ENCODE assay signal across 11 cellular contexts in genomic region chr15:89577776-89578115, GRCh38. TPM values are rescaled to one million over a fixed set of nuclear protein-coding genes. Genes with fewer than 3 reads are reported as not detected.
A peak's percentile ranks its signal among the peaks of the same experiment; 100 is the strongest.
DNase-seq lines count a peak whose midpoint lies in the region; FAIRE-seq lines count a peak whose summit lies in the region.
"Had no signal": no experiment of that assay in that cellular context is flagged by ENCODE, and none has a peak within 500 bp of the region (broad histone marks: within the 10 kb centered on the region; RNA-seq: fewer than 3 reads in every experiment).

No MANE protein-coding gene starts in this region.

- in situ Hi-C loops in HAP-1 (cut with MboI; ENCODE audit: low sequenced_read_pairs) = no loop called here

- peaks cover 62% of the 10 kb centered on the region for H4K20me1 ChIP-seq in BLaER1

- H3K4me1 ChIP-seq in BLaER1 (peaks cover 46% of the 10 kb centered on the region), HAP-1 (peaks cover 5% of the 10 kb centered on the region), iPS-20b (ENCODE audit: insufficient read depth, low read length) (peaks cover 3% of the 10 kb centered on the region; the same call in 1 of the 2 replicates), small intestine (ENCODE audit: control insufficient read depth in 2 of 2, insufficient read depth in 1 of 2, low read depth in 1 of 2, low read length in 1 of 2) (no peaks in the 10 kb centered on the region)

- peak overlapping the region; percentile 4 for H3K27ac Mint-ChIP-seq in activated T-helper 1 cell treated with anti-CD3 and anti-CD28 coated beads, Interleukin-12 subunit alpha, Interleukin-12 subunit beta, Interleukin-2, Interleukin-4 antibody, amounts not matched to agents 30 ng/mL and 10 ng/mL and 1 ng/mL, durations not matched to agents 14 hours and 24 hours and 36 hours
- H3K27ac Mint-ChIP-seq: memory B cell had no signal

- H3K36me3 ChIP-seq in BLaER1 = peaks cover 43% of the 10 kb centered on the region
- peaks cover 45% of the 10 kb centered on the region for H3K36me3 ChIP-seq in HAP-1 (replicated peaks)
- H3K36me3 ChIP-seq in iPS-20b (ENCODE audit: insufficient read depth, low read depth, low read length) = peaks cover 37% of the 10 kb centered on the region
- no peaks in the 10 kb centered on the region for H3K36me3 ChIP-seq in small intestine (ENCODE audit: control insufficient read depth in 2 of 2, insufficient read depth in 2 of 2, low read length in 2 of 2)
- H3K36me3 ChIP-seq: ascending aorta had no signal

- H3K9ac ChIP-seq in BLaER1 (peak overlapping the region; percentile 93), iPS-20b (ENCODE audit: low read depth, low read length) (peak overlapping the region; percentile 60; the same call in 1 of the 2 replicates)

- H3K4me3 ChIP-seq in BLaER1 (peak overlapping the region; percentile 99), HAP-1 (peak overlapping the region; percentile 85), iPS-20b (ENCODE audit: low read length) (peak overlapping the region; percentile 93), small intestine (ENCODE audit: low read depth in 1 of 2, low read length in 2 of 2) (no peak overlapping the region)
- H3K4me3 ChIP-seq: ascending aorta had no signal

- H3K9me3 Mint-ChIP-seq in activated T-helper 1 cell treated with anti-CD3 and anti-CD28 coated beads, Interleukin-12 subunit alpha, Interleukin-12 subunit beta, Interleukin-2, Interleukin-4 antibody, amounts not matched to agents 30 ng/mL and 10 ng/mL and 1 ng/mL, durations not matched to agents 14 hours and 24 hours and 36 hours = no peaks in the 10 kb centered on the region
- H3K9me3 Mint-ChIP-seq: memory B cell had no signal

- H3K4me2 ChIP-seq in BLaER1 = peak overlapping the region; percentile 93

- H3K4me3 Mint-ChIP-seq in activated T-helper 1 cell treated with anti-CD3 and anti-CD28 coated beads, Interleukin-12 subunit alpha, Interleukin-12 subunit beta, Interleukin-2, Interleukin-4 antibody, amounts not matched to agents 30 ng/mL and 10 ng/mL and 1 ng/mL, durations not matched to agents 14 hours and 24 hours and 36 hours = peak overlapping the region; percentile 49
- H3K4me3 Mint-ChIP-seq: memory B cell had no signal

- FAIRE-seq in small intestine (lab: Jason Lieb, UNC) = no peak

- intact Hi-C loops in activated T-helper 1 cell treated with anti-CD3 and anti-CD28 coated beads, Interleukin-12 subunit alpha, Interleukin-12 subunit beta, Interleukin-2, Interleukin-4 antibody, amounts not matched to agents 30 ng/mL and 10 ng/mL and 1 ng/mL, durations not matched to agents 14 hours and 24 hours and 36 hours (cut with micrococcal nuclease) = loop anchor here (5.0 kb wide), 2 partner anchors 115 to 315 kb away; partner anchors contain the start of genes AP3S2, PEX11A and WDR93

- H3K27ac ChIP-seq in BLaER1 = peak overlapping the region; percentile 22; the same call in 1 of the 2 replicates
- H3K27ac ChIP-seq in iPS-20b (ENCODE audit: low read length) = no peak overlapping the region
- no peak overlapping the region for H3K27ac ChIP-seq in small intestine (ENCODE audit: low read depth in 1 of 2, low read length in 1 of 2)
- H3K27ac ChIP-seq: ascending aorta had no signal

- peak in 1 of 2 experiments; percentile 29 for DNase-seq in HAP-1 (ENCODE audit: low spot score in 2 of 2)
- DNase-seq in activated T-helper 1 cell treated with anti-CD3 and anti-CD28 coated beads, Interleukin-12 subunit alpha, Interleukin-12 subunit beta, Interleukin-2, Interleukin-4 antibody, amounts not matched to agents 30 ng/mL and 10 ng/mL and 1 ng/mL, durations not matched to agents 14 hours and 24 hours and 36 hours (ENCODE audit: low spot score) = no peak
- no peak for DNase-seq in inferior parietal cortex (ENCODE audit: extremely low spot score)
- no peak for DNase-seq in small intestine
- no peak for DNase-seq in activated gamma-delta T cell treated with Interleukin-2 at 50 U/mL for 16 hours
- no peak for DNase-seq in NCI-H2107 treated with DMSO at 0.1 percent for 48 hours (lab: John Stamatoyannopoulos, UW; ENCODE audit: unreplicated experiment)
- DNase-seq: NCI-H1694 had no signal

- 63 to 76% (median 69%) methylated on average over 3 of the region's 3 CpGs for WGBS in small intestine, 3 donors

- peaks cover 38% of the 10 kb centered on the region for H3K4me1 Mint-ChIP-seq in activated T-helper 1 cell treated with anti-CD3 and anti-CD28 coated beads, Interleukin-12 subunit alpha, Interleukin-12 subunit beta, Interleukin-2, Interleukin-4 antibody, amounts not matched to agents 30 ng/mL and 10 ng/mL and 1 ng/mL, durations not matched to agents 14 hours and 24 hours and 36 hours (ENCODE audit: low read depth)

- H3K27me3 Mint-ChIP-seq in activated T-helper 1 cell treated with anti-CD3 and anti-CD28 coated beads, Interleukin-12 subunit alpha, Interleukin-12 subunit beta, Interleukin-2, Interleukin-4 antibody, amounts not matched to agents 30 ng/mL and 10 ng/mL and 1 ng/mL, durations not matched to agents 14 hours and 24 hours and 36 hours (ENCODE audit: insufficient read depth) = peaks cover 4% of the 10 kb centered on the region

- H3K27me3 ChIP-seq in BLaER1 = no peaks in the 10 kb centered on the region
- no peaks in the 10 kb centered on the region for H3K27me3 ChIP-seq in HAP-1 (ENCODE audit: low read depth)
- no peaks in the 10 kb centered on the region for H3K27me3 ChIP-seq in iPS-20b (ENCODE audit: insufficient read depth, low read length)
- H3K27me3 ChIP-seq in small intestine (ENCODE audit: control insufficient read depth in 2 of 2, insufficient read depth in 2 of 2, low read length in 2 of 2) = no peaks in the 10 kb centered on the region
- H3K27me3 ChIP-seq: ascending aorta had no signal

- H3K36me3 Mint-ChIP-seq in activated T-helper 1 cell treated with anti-CD3 and anti-CD28 coated beads, Interleukin-12 subunit alpha, Interleukin-12 subunit beta, Interleukin-2, Interleukin-4 antibody, amounts not matched to agents 30 ng/mL and 10 ng/mL and 1 ng/mL, durations not matched to agents 14 hours and 24 hours and 36 hours (ENCODE audit: low read depth) = peaks cover 14% of the 10 kb centered on the region
- H3K36me3 Mint-ChIP-seq: memory B cell had no signal

- H3K9me3 ChIP-seq in BLaER1 = no peaks in the 10 kb centered on the region
- H3K9me3 ChIP-seq in HAP-1 = no peaks in the 10 kb centered on the region
- H3K9me3 ChIP-seq in iPS-20b (ENCODE audit: insufficient read depth, low read depth, low read length) = no peaks in the 10 kb centered on the region
- no peaks in the 10 kb centered on the region for H3K9me3 ChIP-seq in small intestine (ENCODE audit: control insufficient read depth, low read depth)
- H3K9me3 ChIP-seq: ascending aorta had no signal

RNA-seq across cellular contexts. Expression of gene TICRR, which starts 2.5 kb away (rescaled TPM):
- 17.6 and 19.2 TPM in 2 replicates for total RNA-seq in activated T-helper 1 cell treated with anti-CD3 and anti-CD28 coated beads, Interleukin-12 subunit alpha, Interleukin-12 subunit beta, Interleukin-2, Interleukin-4 antibody, amounts not matched to agents 30 ng/mL and 10 ng/mL and 1 ng/mL, durations not matched to agents 14 hours and 24 hours and 36 hours
- polyA plus RNA-seq in small intestine = 1 to 10 TPM in 1 of 3 donors, under 1 TPM in 1, not detected in 1; 0.22 to 3.7 TPM
- total RNA-seq: ascending aorta had no signal

Comparison
In these comparisons a context has a peak if more than half of its experiments do, and no peak if none do; other contexts are left out.
1. H3K4me3 ChIP-seq: peak in BLaER1 (single experiment), HAP-1 (single experiment) and iPS-20b (single experiment); none in small intestine (0 of 2).